9 cellular contexts compared by ENCODE assay signal in the genomic region with DNA sequence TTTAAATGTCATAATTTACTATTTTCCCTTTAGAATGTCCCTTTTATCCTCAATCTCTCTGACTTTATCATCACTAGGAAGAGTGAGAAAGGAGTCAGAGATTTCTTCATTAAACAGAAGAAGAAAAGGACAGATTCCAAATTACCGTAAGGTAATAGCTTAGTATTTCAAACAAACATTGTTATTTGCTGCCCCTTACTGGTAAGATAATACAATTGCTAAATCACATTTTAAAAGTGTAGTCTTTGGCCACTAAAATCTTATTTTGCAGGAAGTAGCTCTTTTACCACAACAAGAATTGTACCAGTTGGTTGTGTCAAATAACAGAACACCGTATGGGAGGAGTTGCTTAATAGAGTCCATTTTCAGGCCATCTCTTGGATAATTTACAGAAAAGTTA. TPM values are rescaled to one million over a fixed set of nuclear protein-coding genes. Genes with fewer than 3 reads are reported as not detected.
DNase-seq lines count a peak whose midpoint lies in the region; ATAC-seq and TF ChIP-seq lines count a peak whose summit lies in the region.
"Had no signal": no experiment of that assay in that cellular context is flagged by ENCODE, and none has a peak within 500 bp of the region (broad histone marks: within the 10 kb centered on the region; RNA-seq: fewer than 3 reads in every experiment).

No MANE protein-coding gene starts in this region.

- H3K4me3 Mint-ChIP-seq in stimulated activated effector memory CD8-positive, alpha-beta T cell treated with anti-CD3 and anti-CD28 coated beads, Interleukin-12 subunit alpha, Interleukin-12 subunit beta, amount 100 ng/mL, for 72 hours = no peak overlapping the region

- intact Hi-C loops in PC-3 (cut with micrococcal nuclease) = loop anchor here (1.0 to 10.0 kb wide), 6 partner anchors 108 to 1231 kb away; no protein-coding TSS in a partner anchor

- WGBS in suprapubic skin = 14% methylated on average over 2 of the region's 2 CpGs

- H3K4me2 ChIP-seq in PC-3 (ENCODE audit: low read length) (peak overlapping the region; percentile 55), fibroblast of lung (ENCODE audit: extremely low read depth, insufficient read depth, low read length) (no peak overlapping the region)

- peak overlapping the region; percentile 70 for H2AFZ ChIP-seq in PC-3 (ENCODE audit: low read length)
- no peak overlapping the region for H2AFZ ChIP-seq in fibroblast of lung (ENCODE audit: low read length)

- no TSS peak for BruUV-seq in PC-3 (replicated peaks; lab: Mats Ljungman, UMichigan)

- H3K36me3 ChIP-seq in HEK293 (ENCODE audit: control insufficient read depth in 2 of 2, insufficient read depth in 1 of 2, low read length in 2 of 2) (no peaks in the 10 kb centered on the region), PC-3 (ENCODE audit: low read depth, low read length) (no peaks in the 10 kb centered on the region), fibroblast of lung (ENCODE audit: control insufficient read depth, insufficient read depth, low read length) (no peaks in the 10 kb centered on the region), suprapubic skin (no peaks in the 10 kb centered on the region)
- H3K36me3 ChIP-seq: neutrophil had no signal

- H3K9me2 ChIP-seq in PC-3 (replicated peaks; ENCODE audit: low read length) = no peaks in the 10 kb centered on the region

- POLR2A ChIA-PET in HEK293 (lab: Yijun Ruan, JAX) (no interaction called here), PC-3 (lab: Charles Lee; ENCODE audit: unreplicated experiment) (interaction anchor here (0.6 kb wide), 1 partner anchor 54 kb away, joined by 4 read pairs; the partner anchor contains the start of gene ZNF654)

- in situ Hi-C loops in G401 (cut with HindIII; ENCODE audit: low sequenced_read_pairs) = no loop called here

- H3K9me3 Mint-ChIP-seq in stimulated activated effector memory CD8-positive, alpha-beta T cell treated with anti-CD3 and anti-CD28 coated beads, Interleukin-12 subunit alpha, Interleukin-12 subunit beta, amount 100 ng/mL, for 72 hours = no peaks in the 10 kb centered on the region

- no peak for TF ChIP-seq CTCF in HEK293 (tag by site-specific recombination; IDR thresholded peaks at IDR 0.05)
- TF ChIP-seq CTCF in PC-3 (conservative IDR thresholded peaks at IDR 0.05; ENCODE audit: low read depth, low read length) = peak; percentile 77
- TF ChIP-seq CTCF in fibroblast of lung (conservative IDR thresholded peaks at IDR 0.05 in 1 of 2, IDR thresholded peaks at IDR 0.05 in 1 of 2; ENCODE audit: low read depth in 1 of 2, low read length in 2 of 2) = peak in 1 of 2 donors; percentile 25
- TF ChIP-seq CTCF in suprapubic skin (IDR thresholded peaks at IDR 0.05) = peak in 1 of 2 donors; percentile 15

- H3K27ac Mint-ChIP-seq in stimulated activated effector memory CD8-positive, alpha-beta T cell treated with anti-CD3 and anti-CD28 coated beads, Interleukin-12 subunit alpha, Interleukin-12 subunit beta, amount 100 ng/mL, for 72 hours = no peak overlapping the region

- H3K4me3 ChIP-seq in HEK293 (ENCODE audit: low read depth, low read length) (no peak overlapping the region), PC-3 (ENCODE audit: low read length) (0 out of 2 replicates have a peak overlapping the region, but pooled peaks have one; percentile 22), fibroblast of lung (replicated peaks in 1 of 4; ENCODE audit: control extremely low read depth in 1 of 4, insufficient read depth in 1 of 4, low read depth in 3 of 4, low read length in 4 of 4) (no peak overlapping the region), suprapubic skin (no peak overlapping the region)

- H3K4me1 Mint-ChIP-seq in stimulated activated effector memory CD8-positive, alpha-beta T cell treated with anti-CD3 and anti-CD28 coated beads, Interleukin-12 subunit alpha, Interleukin-12 subunit beta, amount 100 ng/mL, for 72 hours = no peaks in the 10 kb centered on the region

- H3K27ac ChIP-seq in HEK293 (ENCODE audit: extremely low read depth, low read depth, low read length) = no peak overlapping the region
- no peak overlapping the region for H3K27ac ChIP-seq in PC-3 (ENCODE audit: low read length)
- H3K27ac ChIP-seq in fibroblast of lung (ENCODE audit: insufficient read depth, low read length) = no peak overlapping the region
- no peak overlapping the region for H3K27ac ChIP-seq in suprapubic skin
- H3K27ac ChIP-seq: neutrophil had no signal

- TF ChIP-seq POLR2A in suprapubic skin (IDR thresholded peaks at IDR 0.05) = no peak

- no peaks in the 10 kb centered on the region for H4K20me1 ChIP-seq in PC-3 (ENCODE audit: low read length)
- H4K20me1 ChIP-seq in fibroblast of lung (ENCODE audit: control insufficient read depth, extremely low read depth, insufficient read depth, low read length) = no peaks in the 10 kb centered on the region

- CTCF ChIA-PET in HEK293 (lab: Yijun Ruan, JAX) (interaction anchor here (0.6 to 1.7 kb wide), 5 partner anchors 101 to 1874 kb away, joined by 3 to 5 read pairs (median 3); no protein-coding TSS in a partner anchor), PC-3 (lab: Charles Lee) (interaction anchor here (0.6 to 1.6 kb wide), 14 partner anchors 27 to 1231 kb away, joined by 3 to 10 read pairs (median 5); no protein-coding TSS in a partner anchor)

- H3K4me1 ChIP-seq in HEK293 (ENCODE audit: control insufficient read depth, insufficient read depth, low read length) (no peaks in the 10 kb centered on the region), PC-3 (ENCODE audit: insufficient read depth, low read length) (no peaks in the 10 kb centered on the region), fibroblast of lung (ENCODE audit: control insufficient read depth, extremely low read depth, insufficient read depth, low read length) (no peaks in the 10 kb centered on the region), suprapubic skin (peaks cover 6% of the 10 kb centered on the region)

- H3K27me3 ChIP-seq in PC-3 (ENCODE audit: low read length) = no peaks in the 10 kb centered on the region
- no peaks in the 10 kb centered on the region for H3K27me3 ChIP-seq in fibroblast of lung (ENCODE audit: control insufficient read depth, insufficient read depth, low read length)
- H3K27me3 ChIP-seq in suprapubic skin = no peaks in the 10 kb centered on the region
- H3K27me3 ChIP-seq: neutrophil had no signal

- no peaks in the 10 kb centered on the region for H3K79me2 ChIP-seq in PC-3 (ENCODE audit: low read length)
- H3K79me2 ChIP-seq in fibroblast of lung (ENCODE audit: control insufficient read depth, insufficient read depth, low read length) = no peaks in the 10 kb centered on the region

- DNase-seq in G401 (ENCODE audit: low spot score) (peak; percentile 14), PC-3 (peak; percentile 66), fibroblast of lung (ENCODE audit: low read depth in 2 of 2) (peak; percentile 29 to 58), suprapubic skin (ENCODE audit: low spot score in 2 of 2) (no peak), T-helper 9 cell (no peak), cerebellar nuclear complex (lab: John Stamatoyannopoulos, UW) (no peak)
- DNase-seq in stimulated activated effector memory CD8-positive, alpha-beta T cell treated with anti-CD3 and anti-CD28 coated beads, Interleukin-12 subunit alpha, Interleukin-12 subunit beta, amount 100 ng/mL, for 72 hours (ENCODE audit: low spot score in 2 of 2) = no peak

- ATAC-seq in PC-3 = peak; percentile 65
- ATAC-seq in stimulated activated effector memory CD8-positive, alpha-beta T cell treated with anti-CD3 and anti-CD28 coated beads, Interleukin-12 subunit alpha, Interleukin-12 subunit beta, amount 100 ng/mL, for 72 hours = peak; percentile 61

- no peak overlapping the region for H3K9ac ChIP-seq in PC-3 (ENCODE audit: low read length)
- H3K9ac ChIP-seq in fibroblast of lung (ENCODE audit: insufficient read depth, low read length) = no peak overlapping the region

- H3K9me3 ChIP-seq in HEK293 (ENCODE audit: control insufficient read depth, insufficient read depth, low read depth, low read length) (no peaks in the 10 kb centered on the region), PC-3 (ENCODE audit: low read length) (no peaks in the 10 kb centered on the region), fibroblast of lung (ENCODE audit: control insufficient read depth, insufficient read depth, low read depth, low read length) (no peaks in the 10 kb centered on the region), suprapubic skin (no peaks in the 10 kb centered on the region)
- H3K9me3 ChIP-seq: neutrophil had no signal

- no peaks in the 10 kb centered on the region for H3F3A ChIP-seq in PC-3 (ENCODE audit: low read length, unreplicated experiment)

- TF ChIP-seq EP300 in suprapubic skin (IDR thresholded peaks at IDR 0.05) = no peak

- H3K36me3 Mint-ChIP-seq in stimulated activated effector memory CD8-positive, alpha-beta T cell treated with anti-CD3 and anti-CD28 coated beads, Interleukin-12 subunit alpha, Interleukin-12 subunit beta, amount 100 ng/mL, for 72 hours = no peaks in the 10 kb centered on the region

TF ChIP-seq in HEK293, 187 proteins besides CTCF, POLR2A, EP300 and RAD21:
- no peak for TF ChIP-seq ZNF621 (tag by site-specific recombination; IDR thresholded peaks at IDR 0.05)
- peak; percentile 51 for TF ChIP-seq ZNF654 (tag by site-specific recombination; IDR thresholded peaks at IDR 0.05; ENCODE audit: low read depth)
- no peak for TF ChIP-seq ZNF660 (tag by site-specific recombination; IDR thresholded peaks at IDR 0.05)

RNA-seq across cellular contexts. Expression of gene CGGBP1, which starts 53.7 kb away (rescaled TPM):
- total RNA-seq in G401 (2014; rRNA removed; shearing (Covaris generic)) = 12.5 and 13.0 TPM in 2 replicates
- 27.0 and 37.1 TPM in 2 replicates for total RNA-seq in PC-3 (2014; rRNA removed)
- 56.5 and 71.0 TPM in 2 replicates for total RNA-seq in fibroblast of lung
- 61.1 and 70.8 TPM in 2 replicates for polyA plus RNA-seq in fibroblast of lung
- 38.4 and 43.3 TPM in 2 replicates for polyA plus RNA-seq in fibroblast of lung (2012)
- 22.7 and 32.5 TPM in 2 replicates for polyA minus RNA-seq in fibroblast of lung (ENCODE audit: low replicate concordance)
- total RNA-seq in suprapubic skin = 10 to 100 TPM; 34.1 to 59.5 (median 42.6) TPM

RNA-seq across cellular contexts. Expression of gene ZNF654, which starts 54.0 kb away (rescaled TPM):
- total RNA-seq in G401 (2014; rRNA removed; shearing (Covaris generic)) = 7.9 and 9.1 TPM in 2 replicates
- total RNA-seq in PC-3 (2014; rRNA removed) = 5.0 and 6.9 TPM in 2 replicates
- 14.4 and 16.3 TPM in 2 replicates for total RNA-seq in fibroblast of lung
- 4.3 and 6.5 TPM in 2 replicates for polyA plus RNA-seq in fibroblast of lung
- 3.4 and 6.2 TPM in 2 replicates for polyA plus RNA-seq in fibroblast of lung (2012)
- 1.4 and 3.2 TPM in 2 replicates for polyA minus RNA-seq in fibroblast of lung (ENCODE audit: low replicate concordance)
- total RNA-seq in suprapubic skin = 10 to 100 TPM in 3 of 4 donors, 1 to 10 TPM in 1; 9.0 to 22.9 (median 11.3) TPM

Comparison
In these comparisons a context has a peak if more than half of its experiments do, and no peak if none do; other contexts are left out.
1. DNase-seq: peak in G401 (single experiment), PC-3 (single experiment) and fibroblast of lung (2 of 2); none in stimulated activated effector memory CD8-positive, alpha-beta T cell treated with anti-CD3 and anti-CD28 coated beads, Interleukin-12 subunit alpha, Interleukin-12 subunit beta, amount 100 ng/mL, for 72 hours (0 of 2), suprapubic skin (0 of 2), T-helper 9 cell (single experiment) and cerebellar nuclear complex (0 of 2).